9 cellular contexts compared by ENCODE assay signal in genomic region chr12:7439579-7440505, GRCh38. TPM values are rescaled to one million over a fixed set of nuclear protein-coding genes. Genes with fewer than 3 reads are reported as not detected.
DNase-seq lines count a peak whose midpoint lies in the region; ATAC-seq and TF ChIP-seq lines count a peak whose summit lies in the region.
"Had no signal": no experiment of that assay in that cellular context is flagged by ENCODE, and none has a peak within 500 bp of the region (broad histone marks: within the 10 kb centered on the region; RNA-seq: fewer than 3 reads in every experiment).

No MANE protein-coding gene starts in this region.

- H3K18ac ChIP-seq in trophoblast cell (ENCODE audit: low read length): peak overlapping the region; percentile 41

- peak overlapping the region; percentile 78 for H3K4me3 ChIP-seq in trophoblast cell (ENCODE audit: low read depth, low read length)

- peak overlapping the region; percentile 80 for H2AFZ ChIP-seq in trophoblast cell (ENCODE audit: insufficient read depth, low read length, poor library complexity)

- H3K4ac ChIP-seq in trophoblast cell (ENCODE audit: low read depth, low read length): no peak overlapping the region

- DNase-seq in NCI-H146 treated with DMSO at 0.1 percent for 48 hours (lab: John Stamatoyannopoulos, UW; ENCODE audit: unreplicated experiment) (peak; percentile 25), foreskin keratinocyte (peak in 1 of 2 donors; percentile 29), trophoblast cell (peak; percentile 79 to 82), GM19240 (ENCODE audit: insufficient read length, low spot score) (no peak), COLO829 (ENCODE audit: low spot score) (no peak), NCI-H2029 (lab: John Stamatoyannopoulos, UW) (no peak)
- DNase-seq in activated T-cell treated with anti-CD3 and anti-CD28 coated beads, Interleukin-2, amount 50 U/mL, for 4 hours: peak; percentile 20

- H3K9me3 ChIP-seq in trophoblast cell (ENCODE audit: insufficient read depth, low read depth, low read length): no peaks in the 10 kb centered on the region

- H3K36me3 ChIP-seq in trophoblast cell (ENCODE audit: control insufficient read depth in 1 of 2, insufficient read depth in 2 of 2, low read length in 2 of 2): no peaks in the 10 kb centered on the region

- H3K9ac ChIP-seq in trophoblast cell (ENCODE audit: low read length): no peak overlapping the region

- H3K4me1 ChIP-seq in foreskin keratinocyte (peaks cover 12% of the 10 kb centered on the region), trophoblast cell (ENCODE audit: control insufficient read depth in 1 of 2, insufficient read depth in 2 of 2, low read length in 2 of 2) (no peaks in the 10 kb centered on the region)

- H3K4me3 Mint-ChIP-seq in activated T-cell treated with anti-CD3 and anti-CD28 coated beads, Interleukin-2, amount 50 U/mL, for 4 hours: peak overlapping the region; percentile 60

- no peaks in the 10 kb centered on the region for H3K27me3 ChIP-seq in foreskin keratinocyte
- H3K27me3 ChIP-seq in trophoblast cell (ENCODE audit: insufficient read depth, low read length): no peaks in the 10 kb centered on the region

- no peaks in the 10 kb centered on the region for H3K79me2 ChIP-seq in trophoblast cell (ENCODE audit: control insufficient read depth, insufficient read depth, low read length, poor library complexity)

- no peak overlapping the region for H2AK5ac ChIP-seq in trophoblast cell (ENCODE audit: low read length)

- peaks cover 4% of the 10 kb centered on the region for H3K9me3 Mint-ChIP-seq in activated T-cell treated with anti-CD3 and anti-CD28 coated beads, Interleukin-2, amount 50 U/mL, for 4 hours

- H3K23ac ChIP-seq in trophoblast cell (ENCODE audit: low read length): no peak overlapping the region

- no peak overlapping the region for H2BK5ac ChIP-seq in trophoblast cell (ENCODE audit: low read depth, low read length, poor library complexity)

- H3K27ac ChIP-seq in foreskin keratinocyte: no peak overlapping the region
- H3K27ac ChIP-seq in trophoblast cell (ENCODE audit: low read depth, low read length): peak overlapping the region; percentile 2

- H4K91ac ChIP-seq in trophoblast cell (ENCODE audit: low read depth, low read length): peak overlapping the region; percentile 66

- H3K14ac ChIP-seq in trophoblast cell (ENCODE audit: low read length): no peak overlapping the region

- peak overlapping the region; percentile 70 for H3K4me2 ChIP-seq in trophoblast cell (ENCODE audit: low read length)

- peaks cover 3% of the 10 kb centered on the region for H3K36me3 Mint-ChIP-seq in activated T-cell treated with anti-CD3 and anti-CD28 coated beads, Interleukin-2, amount 50 U/mL, for 4 hours (ENCODE audit: insufficient read depth)

- H2BK120ac ChIP-seq in trophoblast cell (ENCODE audit: insufficient read depth, low read length, poor library complexity): peak overlapping the region; percentile 13

- peak overlapping the region; percentile 77 for H4K12ac ChIP-seq in trophoblast cell (ENCODE audit: low read depth, low read length)

- WGBS in trophoblast cell (ENCODE audit: extremely low coverage, insufficient coverage, insufficient read length): no CpG with 5 or more reads among the region's 84 CpGs

- peak overlapping the region; percentile 38 for H4K8ac ChIP-seq in trophoblast cell (ENCODE audit: low read depth, low read length)

- peak; percentile 26 for TF ChIP-seq CTCF in foreskin keratinocyte (conservative IDR thresholded peaks at IDR 0.05)

- H3K4me1 Mint-ChIP-seq in activated T-cell treated with anti-CD3 and anti-CD28 coated beads, Interleukin-2, amount 50 U/mL, for 4 hours (ENCODE audit: low read depth): peaks cover 5% of the 10 kb centered on the region

- peaks cover 4% of the 10 kb centered on the region for H3K79me1 ChIP-seq in trophoblast cell (ENCODE audit: low read length)

- H3K27me3 Mint-ChIP-seq in activated T-cell treated with anti-CD3 and anti-CD28 coated beads, Interleukin-2, amount 50 U/mL, for 4 hours (ENCODE audit: low read depth): peaks cover 32% of the 10 kb centered on the region

- H2BK12ac ChIP-seq in trophoblast cell (ENCODE audit: low read length): no peak overlapping the region

- ATAC-seq in activated T-cell treated with anti-CD3 and anti-CD28 coated beads, Interleukin-2, amount 50 U/mL, for 4 hours: peak; percentile 91 to 95
- peak; percentile 94 for ATAC-seq in foreskin keratinocyte
- no peak for ATAC-seq in HG03520 (IDR thresholded peaks at IDR 0.05; ENCODE audit: unreplicated experiment)
- ATAC-seq: Panc1 had no signal

RNA-seq across cellular contexts. Expression of gene CD163L1, which starts 4.1 kb away (rescaled TPM):
- total RNA-seq in activated T-cell treated with anti-CD3 and anti-CD28 coated beads, Interleukin-2, amount 50 U/mL, for 4 hours: under 1 TPM in 1 of 3 donors, not detected in 2; 0.40 TPM
- total RNA-seq in foreskin keratinocyte: 1.4 and 5.5 TPM in 2 replicates
- polyA plus RNA-seq in foreskin keratinocyte: 1.3 and 3.5 TPM in 2 replicates
- 0.07 and 0.16 TPM in 2 replicates for polyA plus RNA-seq in trophoblast cell (2013)

Comparison
In these comparisons a context has a peak if more than half of its experiments do, and no peak if none do; other contexts are left out.
1. DNase-seq: peak in NCI-H146 treated with DMSO at 0.1 percent for 48 hours (single experiment), activated T-cell treated with anti-CD3 and anti-CD28 coated beads, Interleukin-2, amount 50 U/mL, for 4 hours (single experiment) and trophoblast cell (2 of 2); none in GM19240 (single experiment), COLO829 (single experiment) and NCI-H2029 (single experiment).